Comparison of ENCODE assay signal across 16 cellular contexts in the genomic region with DNA sequence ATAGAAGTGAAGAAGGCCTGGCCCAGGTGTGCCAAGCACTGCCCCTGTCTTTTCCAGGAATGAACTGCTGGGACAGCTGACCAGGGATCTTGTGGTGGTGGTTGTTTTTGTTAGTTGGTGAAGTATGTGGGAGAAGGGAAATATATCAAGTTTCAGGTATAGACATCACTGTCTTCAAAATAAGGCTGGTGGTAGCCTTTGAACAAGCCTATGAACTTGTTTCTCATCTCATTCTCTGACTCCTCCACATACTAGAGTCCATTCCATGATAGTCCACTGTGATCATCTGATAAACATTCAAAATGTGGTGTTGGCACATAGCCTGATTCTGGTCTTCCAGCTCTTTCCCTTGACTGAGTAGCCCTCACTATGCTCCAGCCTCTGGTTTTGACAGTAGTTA.
"Had no signal": no experiment of that assay in that cellular context is flagged by ENCODE, and none has a peak within 500 bp of the region (broad histone marks: within the 10 kb centered on the region; RNA-seq: fewer than 3 reads in every experiment).

No MANE protein-coding gene starts in this region.

- H3K4me3 Mint-ChIP-seq: activated T-helper 17 cell treated with anti-CD3 and anti-CD28 coated beads, Interleukin-2, amount 50 U/mL, for 72 hours; naive thymus-derived CD8-positive, alpha-beta T cell had no signal

- H3K9me3 Mint-ChIP-seq: activated T-helper 17 cell treated with anti-CD3 and anti-CD28 coated beads, Interleukin-2, amount 50 U/mL, for 72 hours; naive thymus-derived CD8-positive, alpha-beta T cell had no signal

- DNase-seq: activated CD4-positive, alpha-beta T cell treated with anti-CD3 and anti-CD28 coated beads, Interleukin-2, amount 50 U/mL, for 4 hours; activated naive CD4-positive, alpha-beta T cell treated with Interleukin-2 at 50 U/mL for 16 hours; amniotic stem cell; brain microvascular endothelial cell; effector CD8-positive, alpha-beta T cell; left lung; mucosa of descending colon; naive thymus-derived CD8-positive, alpha-beta T cell; right cardiac atrium; small intestine; stimulated activated CD4-positive, alpha-beta T cell treated with anti-CD3 and anti-CD28 coated beads, Interleukin-4, amount 100 ng/mL, for 24 hours; stimulated activated naive CD4-positive, alpha-beta T cell treated with Interleukin-2 at 50 U/mL for 16 hours had no signal

- H3K4me1 Mint-ChIP-seq: activated T-helper 17 cell treated with anti-CD3 and anti-CD28 coated beads, Interleukin-2, amount 50 U/mL, for 72 hours had no signal

- H3K4me3 ChIP-seq: gastroesophageal sphincter, left lung, mucosa of descending colon, tibial nerve, vagina had no signal

- H3K27ac Mint-ChIP-seq: activated T-helper 17 cell treated with anti-CD3 and anti-CD28 coated beads, Interleukin-2, amount 50 U/mL, for 72 hours had no signal

- H3K27me3 Mint-ChIP-seq: activated T-helper 17 cell treated with anti-CD3 and anti-CD28 coated beads, Interleukin-2, amount 50 U/mL, for 72 hours; naive thymus-derived CD8-positive, alpha-beta T cell had no signal
